ENCODE assay signal across 16 cellular contexts in the genomic region with DNA sequence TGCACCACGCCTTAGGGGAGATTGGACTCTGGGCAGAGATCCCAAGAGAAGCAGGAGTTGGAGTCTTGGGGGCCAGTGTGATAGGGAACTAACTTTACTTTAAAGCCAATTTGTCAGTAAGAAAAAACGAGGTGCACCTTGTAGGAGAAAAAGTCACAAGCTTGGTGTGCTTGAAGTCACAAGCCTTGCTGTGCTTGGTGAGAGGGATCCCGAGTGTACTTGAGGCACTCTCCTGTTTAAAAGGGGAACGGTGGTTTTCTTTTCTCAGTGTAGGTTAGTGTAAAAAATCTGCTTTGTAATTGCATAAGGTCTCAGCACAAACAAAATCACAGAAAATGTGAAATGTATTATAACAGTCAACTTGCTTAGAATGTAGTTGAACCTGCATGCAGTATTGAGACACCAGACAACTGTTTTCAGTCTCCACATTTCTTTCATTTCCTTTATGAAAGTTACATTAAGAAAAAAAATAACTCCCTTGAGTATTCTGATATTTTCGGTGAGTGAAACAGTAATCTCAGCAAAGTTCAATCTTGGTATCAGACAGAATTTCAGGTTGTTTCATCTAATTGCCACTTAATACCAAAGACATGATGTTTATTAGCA.
DNase-seq lines count a peak whose midpoint lies in the region; ATAC-seq, FAIRE-seq and TF ChIP-seq lines count a peak whose summit lies in the region.
"Had no signal": no experiment of that assay in that cellular context is flagged by ENCODE, and none has a peak within 500 bp of the region (broad histone marks: within the 10 kb centered on the region; RNA-seq: fewer than 3 reads in every experiment).

No MANE protein-coding gene starts in this region.

- H3K27me3 Mint-ChIP-seq in activated CD4-positive, alpha-beta T cell treated with anti-CD3 and anti-CD28 coated beads for 36 hours, result peaks cover 12% of the 10 kb centered on the region
- H3K27me3 Mint-ChIP-seq in naive thymus-derived CD8-positive, alpha-beta T cell, result peaks cover 0 to 4% (median 0%) of the 10 kb centered on the region in 5 donors

- no peaks in the 10 kb centered on the region for H3K27me3 ChIP-seq in upper lobe of right lung
- H3K27me3 ChIP-seq: brain microvascular endothelial cell, ovary had no signal

- POLR2A ChIA-PET in activated CD4-positive, alpha-beta T cell treated with anti-CD3 and anti-CD28 coated beads for 36 hours (lab: Charles Lee), result no interaction called here
- POLR2A ChIA-PET in naive thymus-derived CD8-positive, alpha-beta T cell (lab: Charles Lee), result no interaction called here

- no peak overlapping the region for H3K27ac ChIP-seq in upper lobe of right lung
- H3K27ac ChIP-seq: brain microvascular endothelial cell, ovary, SK-N-MC, thoracic aorta had no signal

- H3K27ac Mint-ChIP-seq in activated CD4-positive, alpha-beta T cell treated with anti-CD3 and anti-CD28 coated beads for 36 hours, result peak overlapping the region; percentile 12
- H3K27ac Mint-ChIP-seq in naive thymus-derived CD8-positive, alpha-beta T cell, result peak overlapping the region in 7 of 10 donors; percentile 27 to 91 (median 68)
- H3K27ac Mint-ChIP-seq: H9 had no signal

- CTCF ChIA-PET in activated CD4-positive, alpha-beta T cell treated with anti-CD3 and anti-CD28 coated beads for 36 hours (lab: Charles Lee), result interaction anchor here (0.6 to 2.1 kb wide), 4 partner anchors 8 to 174 kb away, joined by 3 to 13 read pairs (median 4); no protein-coding TSS in a partner anchor

- ATAC-seq in activated CD4-positive, alpha-beta T cell treated with anti-CD3 and anti-CD28 coated beads for 36 hours, result peak; percentile 30
- peak; percentile 48 for ATAC-seq in GM21526 (IDR thresholded peaks at IDR 0.05; ENCODE audit: low FRiP score, unreplicated experiment)
- ATAC-seq in HG03432 (IDR thresholded peaks at IDR 0.05; ENCODE audit: unreplicated experiment), result peak; percentile 70
- no peak for ATAC-seq in naive thymus-derived CD8-positive, alpha-beta T cell
- ATAC-seq in upper lobe of right lung, result no peak

- no peaks in the 10 kb centered on the region for H3K4me1 ChIP-seq in upper lobe of right lung

- no peak overlapping the region for H3K4me3 ChIP-seq in upper lobe of right lung
- H3K4me3 ChIP-seq: ovary, SK-N-MC, thoracic aorta had no signal

- TF ChIP-seq CTCF in upper lobe of right lung (IDR thresholded peaks at IDR 0.05) (no peak), D721Med (IDR thresholded peaks at IDR 0.05; ENCODE audit: insufficient read depth, missing control alignments) (no peak)

- DNase-seq in activated CD4-positive, alpha-beta T cell treated with anti-CD3 and anti-CD28 coated beads for 36 hours, result no peak
- DNase-seq in activated CD4-positive, alpha-beta T cell treated with anti-CD3 and anti-CD28 coated beads, Interleukin-2, amount 50 U/mL, for 4 hours, result no peak
- DNase-seq in naive thymus-derived CD8-positive, alpha-beta T cell, result no peak
- DNase-seq in upper lobe of right lung (no peak), mucosa of gallbladder (ENCODE audit: low spot score) (no peak), D721Med (ENCODE audit: insufficient read length, low spot score) (no peak)
- DNase-seq: 8988T; brain microvascular endothelial cell; EL; H9; ovary; stimulated activated CD4-positive, alpha-beta T cell treated with anti-CD3 and anti-CD28 coated beads, Interleukin-2, amount 100 ng/mL, for 24 hours had no signal

- intact Hi-C loops in activated CD4-positive, alpha-beta T cell treated with anti-CD3 and anti-CD28 coated beads for 36 hours (cut with DNase I, micrococcal nuclease), result no loop called here
- intact Hi-C loops in upper lobe of right lung (cut with DNase I), result no loop called here

- H3K36me3 ChIP-seq in upper lobe of right lung, result no peaks in the 10 kb centered on the region
- H3K36me3 ChIP-seq: brain microvascular endothelial cell, ovary, thoracic aorta had no signal

- peak overlapping the region; percentile 20 for H3K4me3 Mint-ChIP-seq in activated CD4-positive, alpha-beta T cell treated with anti-CD3 and anti-CD28 coated beads for 36 hours
- H3K4me3 Mint-ChIP-seq in naive thymus-derived CD8-positive, alpha-beta T cell, result peak overlapping the region; percentile 66 to 87 (median 76)
- H3K4me3 Mint-ChIP-seq: H9 had no signal

- no peak for FAIRE-seq in D721Med (lab: Jason Lieb, UNC)

- no peaks in the 10 kb centered on the region for H3K36me3 Mint-ChIP-seq in activated CD4-positive, alpha-beta T cell treated with anti-CD3 and anti-CD28 coated beads for 36 hours (ENCODE audit: low read depth)
- no peaks in the 10 kb centered on the region for H3K36me3 Mint-ChIP-seq in naive thymus-derived CD8-positive, alpha-beta T cell

- peaks cover 31% of the 10 kb centered on the region for H3K4me1 Mint-ChIP-seq in activated CD4-positive, alpha-beta T cell treated with anti-CD3 and anti-CD28 coated beads for 36 hours
- H3K4me1 Mint-ChIP-seq in naive thymus-derived CD8-positive, alpha-beta T cell, result peaks cover 18 to 44% (median 24%) of the 10 kb centered on the region in 4 donors

- H3K9me3 Mint-ChIP-seq in activated CD4-positive, alpha-beta T cell treated with anti-CD3 and anti-CD28 coated beads for 36 hours (ENCODE audit: low read depth), result peaks cover 3% of the 10 kb centered on the region
- no peaks in the 10 kb centered on the region for H3K9me3 Mint-ChIP-seq in naive thymus-derived CD8-positive, alpha-beta T cell

- no peaks in the 10 kb centered on the region for H3K9me3 ChIP-seq in upper lobe of right lung
- H3K9me3 ChIP-seq: ovary, thoracic aorta had no signal

Comparison
In these comparisons a context has a peak if more than half of its experiments do, and no peak if none do; other contexts are left out.
1. ATAC-seq: peak in activated CD4-positive, alpha-beta T cell treated with anti-CD3 and anti-CD28 coated beads for 36 hours (single experiment), GM21526 (single experiment) and HG03432 (single experiment); none in naive thymus-derived CD8-positive, alpha-beta T cell (0 of 2) and upper lobe of right lung (single experiment).